17 cellular contexts compared by ENCODE assay signal in the genomic region with DNA sequence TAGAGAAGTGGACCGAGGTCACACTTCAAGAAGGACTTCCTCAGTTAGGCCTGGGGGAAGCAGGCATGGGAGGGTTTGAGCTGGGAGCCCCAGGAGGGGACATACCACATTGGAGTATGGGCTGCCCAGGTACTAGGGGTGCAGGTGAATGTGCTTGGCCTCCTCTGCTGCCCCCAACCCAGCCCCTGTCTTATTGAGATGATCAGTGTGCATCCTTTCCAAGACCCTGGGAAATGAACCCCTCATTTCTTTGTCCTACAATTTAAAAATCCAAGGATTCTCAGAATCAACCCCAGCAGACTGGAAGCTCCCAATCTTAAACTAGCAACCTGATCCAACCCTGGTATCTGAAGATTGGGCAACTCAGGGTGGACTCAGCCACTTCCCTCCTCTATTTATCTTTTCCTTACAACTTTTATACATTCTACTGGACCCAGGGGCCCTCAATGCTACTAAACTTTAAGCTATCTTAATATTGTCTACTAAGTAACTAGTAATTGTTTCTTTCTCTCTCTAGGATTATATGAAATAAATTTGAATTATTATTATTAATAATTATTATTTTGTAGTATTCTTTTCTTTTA. TPM values are rescaled to one million over a fixed set of nuclear protein-coding genes. Genes with fewer than 3 reads are reported as not detected.
DNase-seq lines count a peak whose midpoint lies in the region; ATAC-seq, FAIRE-seq and TF ChIP-seq lines count a peak whose summit lies in the region.
"Had no signal": no experiment of that assay in that cellular context is flagged by ENCODE, and none has a peak within 500 bp of the region (broad histone marks: within the 10 kb centered on the region; RNA-seq: fewer than 3 reads in every experiment).

No MANE protein-coding gene starts in this region.

- no peak overlapping the region for H4K91ac ChIP-seq in H1 (replicated peaks; ENCODE audit: insufficient read length, low read length)

- TF ChIP-seq EP300 in H1 (IDR thresholded peaks at IDR 0.05; ENCODE audit: borderline replicate concordance in 1 of 2, low read depth in 2 of 2, low read length in 2 of 2): no peak

- no peak overlapping the region for H2AFZ ChIP-seq in H1 (ENCODE audit: low read length)

- ATAC-seq in HG02981 (IDR thresholded peaks at IDR 0.05; ENCODE audit: unreplicated experiment): no peak

- H4K5ac ChIP-seq in H1 (ENCODE audit: insufficient read length, low read depth, low read length): no peak overlapping the region

- peak overlapping the region; percentile 20 for H3K27ac Mint-ChIP-seq in neural crest cell (ENCODE audit: unreplicated experiment)

- TF ChIP-seq POLR2A in H1 (IDR thresholded peaks at IDR 0.05; ENCODE audit: control extremely low read depth in 1 of 2, low read depth in 2 of 2, low read length in 2 of 2): peak in 1 of 2 experiments; percentile 28; a peak in 1 of 3 replicates

- peaks cover 11% of the 10 kb centered on the region for H3K27me3 Mint-ChIP-seq in neural crest cell (ENCODE audit: low read depth)

- TF ChIP-seq RAD21 in H1 (IDR thresholded peaks at IDR 0.05 in 1 of 2, conservative IDR thresholded peaks at IDR 0.05 in 1 of 2; ENCODE audit: low read depth in 2 of 2, low read length in 2 of 2): no peak

- H3K4me3 Mint-ChIP-seq in neural crest cell: peak overlapping the region; percentile 42

- peak overlapping the region; percentile 88; the same call in 1 of the 2 replicates for H2BK15ac ChIP-seq in H1 (ENCODE audit: low read length)

- H3K36me3 Mint-ChIP-seq in neural crest cell (ENCODE audit: low read depth): peaks cover 19% of the 10 kb centered on the region

- H3K9me3 Mint-ChIP-seq in neural crest cell: no peaks in the 10 kb centered on the region

- H3K23me2 ChIP-seq in H1 (ENCODE audit: low read depth, low read length): peaks cover 1% of the 10 kb centered on the region; the same call in 1 of the 2 replicates

- H4K8ac ChIP-seq in H1 (ENCODE audit: extremely low read depth, insufficient read depth, low read length): no peak overlapping the region

- no peaks in the 10 kb centered on the region for H3K9me3 ChIP-seq in HEK293 (ENCODE audit: control insufficient read depth, insufficient read depth, low read depth, low read length)
- no peaks in the 10 kb centered on the region for H3K9me3 ChIP-seq in H1 (ENCODE audit: insufficient read depth in 2 of 2, low read depth in 1 of 2, low read length in 1 of 2)

- H3K56ac ChIP-seq in H1 (replicated peaks; ENCODE audit: insufficient read length, low read depth, low read length): no peak overlapping the region

- no peak overlapping the region for H2BK120ac ChIP-seq in H1 (replicated peaks; ENCODE audit: low read depth, low read length)

- CTCF ChIA-PET in HEK293 (lab: Yijun Ruan, JAX): interaction anchor here (0.7 to 1.2 kb wide), 4 partner anchors 9 to 372 kb away, joined by 3 to 7 read pairs (median 4); no protein-coding TSS in a partner anchor
- CTCF ChIA-PET in H1 (lab: Charles Lee; ENCODE audit: partially characterized antibody): interaction anchor here (0.8 to 1.8 kb wide), 10 partner anchors 8 to 83 kb away, joined by 3 to 6 read pairs (median 4); no protein-coding TSS in a partner anchor

- peaks cover 15% of the 10 kb centered on the region for H3K79me1 ChIP-seq in H1 (ENCODE audit: low read depth, low read length)

- H3K27ac ChIP-seq in HEK293 (ENCODE audit: extremely low read depth, low read depth, low read length) (no peak overlapping the region), H1 (ENCODE audit: low read depth, low read length) (no peak overlapping the region)
- H3K27ac ChIP-seq: C4-2B, KMS-11 had no signal

- no peak for DNase-seq in H1 (ENCODE audit: low read depth in 1 of 2, low spot score in 2 of 2)
- no peak for DNase-seq in neural crest cell (ENCODE audit: low read depth, low spot score)
- DNase-seq in SK-N-DZ (ENCODE audit: low spot score): no peak
- DNase-seq in GM19240 (ENCODE audit: insufficient read length, low spot score): no peak
- DNase-seq: NCI-H1048, NCI-H1436 treated with DMSO at 0.1 percent for 48 hours, NCI-H2029 treated with DMSO at 0.1 percent for 48 hours, NCI-H510A treated with DMSO at 0.1 percent for 48 hours, SHP77 treated with DMSO at 0.1 percent for 48 hours had no signal

- no peak overlapping the region; the same call in 1 of the 2 replicates for H3K18ac ChIP-seq in H1 (ENCODE audit: extremely low read depth, low read length)

- H3K9ac ChIP-seq in H1 (replicated peaks in 1 of 4; ENCODE audit: extremely low read depth in 1 of 4, low read depth in 3 of 4, low read length in 3 of 4): no peak overlapping the region
- H3K9ac ChIP-seq: KMS-11 had no signal

- H2BK5ac ChIP-seq in H1 (ENCODE audit: low read depth, low read length): peak overlapping the region; percentile 35

- no peaks in the 10 kb centered on the region for H3K27me3 ChIP-seq in H1 (replicated peaks in 1 of 4; ENCODE audit: control insufficient read depth in 3 of 4, extremely low read depth in 1 of 4, insufficient read depth in 3 of 4, low read length in 3 of 4)

- H3K4me1 Mint-ChIP-seq in neural crest cell: peaks cover 76% of the 10 kb centered on the region

- WGBS in H1 (ENCODE audit: extremely low coverage in 1 of 2, insufficient coverage in 1 of 2, insufficient read length in 1 of 2, insufficient replicate concordance in 2 of 2, low coverage in 1 of 2, low lambda C conversion rate in 2 of 2, missing lambda C conversion rate in 1 of 2), 2 experiments: 0% methylated on average over 1 of the region's 1 CpG; no CpG with 5 or more reads in 1 of the 2 experiments

- H3K4me3 ChIP-seq in HEK293 (ENCODE audit: low read depth, low read length): no peak overlapping the region
- H3K4me3 ChIP-seq in H1 (ENCODE audit: extremely low read depth in 1 of 4, insufficient read depth in 2 of 4, low read depth in 3 of 4, low read length in 4 of 4): no peak overlapping the region

- H3K4ac ChIP-seq in H1 (replicated peaks; ENCODE audit: insufficient read length, low read depth, low read length): no peak overlapping the region

- POLR2A ChIA-PET in HEK293 (lab: Yijun Ruan, JAX): interaction anchor here (1.0 kb wide), 1 partner anchor 129 kb away, joined by 3 read pairs; no protein-coding TSS in a partner anchor
- POLR2A ChIA-PET in H1 (lab: Charles Lee; ENCODE audit: partially characterized antibody): interaction anchor here (0.5 to 9.7 kb wide), 18 partner anchors 8 to 537 kb away, joined by 3 to 88 read pairs (median 4); a partner anchor contains a TSS

- H3K79me2 ChIP-seq in H1 (ENCODE audit: control insufficient read depth in 1 of 2, insufficient read depth in 2 of 2, low read length in 2 of 2): peaks cover 2 to 29% of the 10 kb centered on the region in 2 experiments

- no peak overlapping the region for H3K23ac ChIP-seq in H1 (ENCODE audit: insufficient read length)

- peak overlapping the region; percentile 86; the same call in 1 of the 2 replicates for H2BK20ac ChIP-seq in H1 (ENCODE audit: low read length)

- H2AK5ac ChIP-seq in H1 (ENCODE audit: low read depth, low read length): peak overlapping the region; percentile 24; the same call in 1 of the 2 replicates

- H3K4me1 ChIP-seq in HEK293 (ENCODE audit: control insufficient read depth, insufficient read depth, low read length) (peaks cover 7% of the 10 kb centered on the region; the same call in 1 of the 2 replicates), H1 (replicated peaks in 1 of 4; ENCODE audit: control insufficient read depth in 3 of 4, insufficient read depth in 4 of 4, low read length in 3 of 4) (peaks cover 24 to 53% (median 43%) of the 10 kb centered on the region in 4 experiments)

- H3K4me2 ChIP-seq in H1 (ENCODE audit: insufficient read depth in 1 of 2, low read depth in 2 of 2, low read length in 2 of 2): peak overlapping the region; percentile 12 to 17; a peak in 1 of 4 replicates
- H3K4me2 ChIP-seq: KMS-11 had no signal

- H3K36me3 ChIP-seq in HEK293 (ENCODE audit: control insufficient read depth in 2 of 2, insufficient read depth in 1 of 2, low read length in 2 of 2): peaks cover 0 to 26% of the 10 kb centered on the region in 2 experiments; a peak in 1 of 3 replicates
- H3K36me3 ChIP-seq in H1 (ENCODE audit: control insufficient read depth in 2 of 4, insufficient read depth in 4 of 4, low read length in 3 of 4): peaks cover 4 to 31% (median 10%) of the 10 kb centered on the region in 4 experiments; a peak in 7 of 8 replicates

- H3K14ac ChIP-seq in H1 (ENCODE audit: insufficient read length): no peak overlapping the region

- TF ChIP-seq CTCF in HEK293 (tag by site-specific recombination; IDR thresholded peaks at IDR 0.05): no peak
- TF ChIP-seq CTCF in H1 (IDR thresholded peaks at IDR 0.05; ENCODE audit: control extremely low read depth in 1 of 3, insufficient read depth in 1 of 3, low read depth in 1 of 3, low read length in 3 of 3): no peak
- TF ChIP-seq CTCF in neural crest cell (conservative IDR thresholded peaks at IDR 0.05): no peak

- H2BK12ac ChIP-seq in H1 (ENCODE audit: low read depth, low read length): peak overlapping the region; percentile 75; the same call in 1 of the 2 replicates

- H4K20me1 ChIP-seq in H1 (replicated peaks in 1 of 2; ENCODE audit: control insufficient read depth in 1 of 2, insufficient read depth in 2 of 2, low read length in 2 of 2): peaks cover 6 to 20% of the 10 kb centered on the region in 2 experiments

- FAIRE-seq in G401.6 (lab: Jason Lieb, UNC) (peak; percentile 19), H1 (lab: Jason Lieb, UNC) (no peak)
- FAIRE-seq: GM12892, RCC 7860 had no signal

RNA-seq across cellular contexts. Expression of a gene that starts 9.1 kb away (rescaled TPM):
- 52.4 and 54.7 TPM in 2 replicates for total RNA-seq in H1 (2021; fragmentation: NEBNext Ultra II Directional; extraction: Animal tissue kit (Norgen Biotek cat#: 25700))
- polyA plus RNA-seq in H1 (2011; rRNA removed): 34.1 and 43.5 TPM in 2 replicates
- 30.7 TPM for polyA plus RNA-seq in H1 (2011; cell fraction: cytosol; rRNA removed)
- polyA plus RNA-seq in H1 (2011; cell fraction: nucleus; rRNA removed): 122 TPM
- polyA plus RNA-seq in H1 (2012, experiment 1 of 2): 42.2 to 51.4 TPM (median 46.7 TPM) in 4 replicates
- polyA plus RNA-seq in H1 (2012, experiment 2 of 2): 37.7 TPM
- polyA plus RNA-seq in H1 (2013, experiment 1 of 2): 50.4 TPM
- 45.1 TPM for polyA plus RNA-seq in H1 (2013, experiment 2 of 2)
- polyA minus RNA-seq in H1 (2011; rRNA and poly(A)+ RNA removed): 43.0 and 47.3 TPM in 2 replicates
- polyA minus RNA-seq in H1 (2011; cell fraction: cytosol; rRNA and poly(A)+ RNA removed): 55.2 TPM
- 107 TPM for polyA minus RNA-seq in H1 (2011; cell fraction: nucleus; rRNA and poly(A)+ RNA removed)
- 114 and 120 TPM in 2 replicates for total RNA-seq in neural crest cell
- 52.8 and 57.8 TPM in 2 replicates for polyA plus RNA-seq in SK-N-DZ (2014; cell fraction: cytosol; rRNA removed)
- polyA plus RNA-seq in SK-N-DZ (2014; cell fraction: nucleus; rRNA removed): 24.5 and 43.5 TPM in 2 replicates

RNA-seq across cellular contexts. Expression of a gene that starts 12.2 kb away (rescaled TPM):
- 34.8 and 38.5 TPM in 2 replicates for total RNA-seq in H1 (2021; fragmentation: NEBNext Ultra II Directional; extraction: Animal tissue kit (Norgen Biotek cat#: 25700))
- polyA plus RNA-seq in H1 (2011; rRNA removed): 98.2 and 117 TPM in 2 replicates
- polyA plus RNA-seq in H1 (2011; cell fraction: cytosol; rRNA removed): 110 TPM
- 61.3 TPM for polyA plus RNA-seq in H1 (2011; cell fraction: nucleus; rRNA removed)
- 66.9 to 78.3 TPM (median 74.1 TPM) in 4 replicates for polyA plus RNA-seq in H1 (2012, experiment 1 of 2)
- 91.5 TPM for polyA plus RNA-seq in H1 (2012, experiment 2 of 2)
- 48.0 TPM for polyA plus RNA-seq in H1 (2013, experiment 1 of 2)
- 50.7 TPM for polyA plus RNA-seq in H1 (2013, experiment 2 of 2)
- 50.6 and 52.5 TPM in 2 replicates for polyA minus RNA-seq in H1 (2011; rRNA and poly(A)+ RNA removed)
- polyA minus RNA-seq in H1 (2011; cell fraction: cytosol; rRNA and poly(A)+ RNA removed): 24.8 TPM
- polyA minus RNA-seq in H1 (2011; cell fraction: nucleus; rRNA and poly(A)+ RNA removed): 19.2 TPM
- not detected in 2 replicates for total RNA-seq in neural crest cell
- polyA plus RNA-seq in SK-N-DZ (2014; cell fraction: cytosol; rRNA removed): 0.30 and 0.85 TPM in 2 replicates
- not detected in 2 replicates for polyA plus RNA-seq in SK-N-DZ (2014; cell fraction: nucleus; rRNA removed)
- total RNA-seq: M059J had no signal

RNA-seq across cellular contexts. Expression of a gene that starts 18.6 kb away (rescaled TPM):
- 50.5 and 54.7 TPM in 2 replicates for total RNA-seq in H1 (2021; fragmentation: NEBNext Ultra II Directional; extraction: Animal tissue kit (Norgen Biotek cat#: 25700))
- polyA plus RNA-seq in H1 (2011; rRNA removed): 122 and 131 TPM in 2 replicates
- 109 TPM for polyA plus RNA-seq in H1 (2011; cell fraction: cytosol; rRNA removed)
- polyA plus RNA-seq in H1 (2011; cell fraction: nucleus; rRNA removed): 74.9 TPM
- 77.2 to 105 TPM (median 92.7 TPM) in 4 replicates for polyA plus RNA-seq in H1 (2012, experiment 1 of 2)
- polyA plus RNA-seq in H1 (2012, experiment 2 of 2): 70.5 TPM
- 63.5 TPM for polyA plus RNA-seq in H1 (2013, experiment 1 of 2)
- 69.2 TPM for polyA plus RNA-seq in H1 (2013, experiment 2 of 2)
- 18.2 and 23.3 TPM in 2 replicates for polyA minus RNA-seq in H1 (2011; rRNA and poly(A)+ RNA removed)
- polyA minus RNA-seq in H1 (2011; cell fraction: cytosol; rRNA and poly(A)+ RNA removed): 14.1 TPM
- polyA minus RNA-seq in H1 (2011; cell fraction: nucleus; rRNA and poly(A)+ RNA removed): 22.4 TPM
- 49.4 and 55.6 TPM in 2 replicates for total RNA-seq in neural crest cell
- 43.7 and 52.4 TPM in 2 replicates for polyA plus RNA-seq in SK-N-DZ (2014; cell fraction: cytosol; rRNA removed)
- 21.0 and 33.7 TPM in 2 replicates for polyA plus RNA-seq in SK-N-DZ (2014; cell fraction: nucleus; rRNA removed)

RNA-seq across cellular contexts. Expression of a gene that starts 19.6 kb away (rescaled TPM):
- total RNA-seq in H1 (2021; fragmentation: NEBNext Ultra II Directional; extraction: Animal tissue kit (Norgen Biotek cat#: 25700)): 37.7 and 39.8 TPM in 2 replicates
- polyA plus RNA-seq in H1 (2011; rRNA removed): 47.8 and 52.0 TPM in 2 replicates
- polyA plus RNA-seq in H1 (2011; cell fraction: cytosol; rRNA removed): 40.8 TPM
- polyA plus RNA-seq in H1 (2011; cell fraction: nucleus; rRNA removed): 76.1 TPM
- polyA plus RNA-seq in H1 (2012, experiment 1 of 2): 42.4 to 49.0 TPM (median 44.7 TPM) in 4 replicates
- 40.6 TPM for polyA plus RNA-seq in H1 (2012, experiment 2 of 2)
- 26.1 TPM for polyA plus RNA-seq in H1 (2013, experiment 1 of 2)
- 26.7 TPM for polyA plus RNA-seq in H1 (2013, experiment 2 of 2)
- polyA minus RNA-seq in H1 (2011; rRNA and poly(A)+ RNA removed): 48.9 and 53.6 TPM in 2 replicates
- 31.0 TPM for polyA minus RNA-seq in H1 (2011; cell fraction: cytosol; rRNA and poly(A)+ RNA removed)
- polyA minus RNA-seq in H1 (2011; cell fraction: nucleus; rRNA and poly(A)+ RNA removed): 29.2 TPM
- 70.4 and 78.0 TPM in 2 replicates for total RNA-seq in neural crest cell
- 49.8 and 51.3 TPM in 2 replicates for polyA plus RNA-seq in SK-N-DZ (2014; cell fraction: cytosol; rRNA removed)
- polyA plus RNA-seq in SK-N-DZ (2014; cell fraction: nucleus; rRNA removed): 78.6 and 82.4 TPM in 2 replicates

RNA-seq across cellular contexts. Expression of a gene that starts 41.3 kb away (rescaled TPM):
- total RNA-seq in H1 (2021; fragmentation: NEBNext Ultra II Directional; extraction: Animal tissue kit (Norgen Biotek cat#: 25700)): 46.8 and 48.0 TPM in 2 replicates
- polyA plus RNA-seq in H1 (2011; rRNA removed): 25.8 and 38.3 TPM in 2 replicates
- 33.6 TPM for polyA plus RNA-seq in H1 (2011; cell fraction: cytosol; rRNA removed)
- 78.1 TPM for polyA plus RNA-seq in H1 (2011; cell fraction: nucleus; rRNA removed)
- 36.7 to 43.4 TPM (median 39.1 TPM) in 4 replicates for polyA plus RNA-seq in H1 (2012, experiment 1 of 2)
- 56.7 TPM for polyA plus RNA-seq in H1 (2012, experiment 2 of 2)
- polyA plus RNA-seq in H1 (2013, experiment 1 of 2): 34.7 TPM
- polyA plus RNA-seq in H1 (2013, experiment 2 of 2): 32.6 TPM
- polyA minus RNA-seq in H1 (2011; rRNA and poly(A)+ RNA removed): 15.1 and 20.9 TPM in 2 replicates
- 33.7 TPM for polyA minus RNA-seq in H1 (2011; cell fraction: cytosol; rRNA and poly(A)+ RNA removed)
- 28.1 TPM for polyA minus RNA-seq in H1 (2011; cell fraction: nucleus; rRNA and poly(A)+ RNA removed)
- total RNA-seq in neural crest cell: 51.0 and 51.7 TPM in 2 replicates
- polyA plus RNA-seq in SK-N-DZ (2014; cell fraction: cytosol; rRNA removed): 18.7 and 26.6 TPM in 2 replicates
- polyA plus RNA-seq in SK-N-DZ (2014; cell fraction: nucleus; rRNA removed): 41.9 and 45.0 TPM in 2 replicates

Comparison
In these comparisons a context has a peak if more than half of its experiments do, and no peak if none do; other contexts are left out.
1. RNA of a gene that starts 12.2 kb away (total RNA-seq): 34.8 to 38.5 TPM in H1; not detected in neural crest cell; every median in the first group is over 10 times any median in the second.